ENCODE assay signal across 18 cellular contexts in genomic region chr20:48916699-48917098, GRCh38. TPM values are rescaled to one million over a fixed set of nuclear protein-coding genes. Genes with fewer than 3 reads are reported as not detected.
DNase-seq lines count a peak whose midpoint lies in the region; ATAC-seq, FAIRE-seq and TF ChIP-seq lines count a peak whose summit lies in the region.
"Had no signal": no experiment of that assay in that cellular context is flagged by ENCODE, and none has a peak within 500 bp of the region (broad histone marks: within the 10 kb centered on the region; RNA-seq: fewer than 3 reads in every experiment).

No MANE protein-coding gene starts in this region.

- H3K4me3 ChIP-seq in HEK293 (ENCODE audit: low read depth, low read length): no peak overlapping the region
- H3K4me3 ChIP-seq in K562: no peak overlapping the region
- no peak overlapping the region for H3K4me3 ChIP-seq in vagina

- ATAC-seq in K562: no peak

- no peak for TF ChIP-seq POLR2A in K562 (conservative IDR thresholded peaks at IDR 0.05)
- TF ChIP-seq POLR2A in vagina (IDR thresholded peaks at IDR 0.05): no peak

- no peak overlapping the region for H3K4me2 ChIP-seq in K562 (ENCODE audit: insufficient read depth, low read length)

- H3K27me3 ChIP-seq in K562 (ENCODE audit: control insufficient read depth in 2 of 2, insufficient read depth in 2 of 2, low read length in 2 of 2) (peaks cover 7 to 18% of the 10 kb centered on the region in 2 experiments), vagina (no peaks in the 10 kb centered on the region)

- intact Hi-C loops in K562 (cut with micrococcal nuclease): no loop called here
- intact Hi-C loops in posterior vena cava (cut with DNase I): no loop called here
- intact Hi-C loops in vagina (cut with DNase I): no loop called here

- WGBS in K562 (ENCODE audit: insufficient coverage, low coverage, missing lambda C conversion rate): 0% methylated on average over 1 of the region's 1 CpG

- no peak for TF ChIP-seq EP300 in K562 (IDR thresholded peaks at IDR 0.05; ENCODE audit: low read length)

- in situ Hi-C loops in K562 (cut with MboI): no loop called here

- POLR2A ChIA-PET in HEK293 (lab: Yijun Ruan, JAX) (no interaction called here), K562 (lab: Yijun Ruan, JAX) (no interaction called here)

- H3K79me2 ChIP-seq in K562 (ENCODE audit: control insufficient read depth, insufficient read depth, low read length): peaks cover 1% of the 10 kb centered on the region; the same call in 2 of the 3 replicates

- TF ChIP-seq RAD21 in K562 (CRISPR knock-in tag; conservative IDR thresholded peaks at IDR 0.05 in 1 of 2, IDR thresholded peaks at IDR 0.05 in 1 of 2): no peak

- no peaks in the 10 kb centered on the region for H4K20me1 ChIP-seq in K562 (replicated peaks; ENCODE audit: control insufficient read depth, insufficient read depth, low read length)

- no peak for FAIRE-seq in K562 (lab: Jason Lieb, UNC)
- FAIRE-seq: GM12891, GM18507, H54 had no signal

- H3K9me3 ChIP-seq in HEK293 (ENCODE audit: control insufficient read depth, insufficient read depth, low read depth, low read length) (no peaks in the 10 kb centered on the region), K562 (replicated peaks; ENCODE audit: control insufficient read depth, insufficient read depth, low read depth, low read length) (no peaks in the 10 kb centered on the region), vagina (no peaks in the 10 kb centered on the region)

- TF ChIP-seq CTCF in HEK293 (tag by site-specific recombination; IDR thresholded peaks at IDR 0.05) (no peak), K562 (IDR thresholded peaks at IDR 0.05 in 2 of 3, conservative IDR thresholded peaks at IDR 0.05 in 1 of 3; ENCODE audit: insufficient read depth in 2 of 3, low read depth in 1 of 3, low read length in 3 of 3) (no peak), vagina (IDR thresholded peaks at IDR 0.05) (no peak)

- BruUV-seq in K562 (replicated peaks; lab: Mats Ljungman, UMichigan): no TSS peak

- DNase-seq in K562 (ENCODE audit: extremely low read depth in 1 of 4, low spot score in 3 of 4) (no peak), posterior vena cava (ENCODE audit: low spot score) (peak; percentile 37), GF-D8 (lab: John Stamatoyannopoulos, UW) (no peak), cerebellum (ENCODE audit: low spot score) (no peak), vagina (ENCODE audit: extremely low spot score in 2 of 2) (no peak)
- no peak for DNase-seq in activated effector memory CD4-positive, alpha-beta T cell treated with Interleukin-2 at 50 U/mL for 16 hours
- DNase-seq: C1 segment of cervical spinal cord; CD4-positive, alpha-beta memory T cell; COR-L47; DMS79; EL; GDM1; GOT3; HCEC 1CT had no signal

- H3K36me3 ChIP-seq in HEK293 (ENCODE audit: control insufficient read depth in 2 of 2, insufficient read depth in 1 of 2, low read length in 2 of 2) (no peaks in the 10 kb centered on the region), K562 (ENCODE audit: control insufficient read depth, insufficient read depth, low read length) (no peaks in the 10 kb centered on the region), vagina (no peaks in the 10 kb centered on the region)

- CTCF ChIA-PET in HEK293 (lab: Yijun Ruan, JAX): interaction anchor here (1.8 kb wide), 1 partner anchor 11 kb away, joined by 6 read pairs; no protein-coding TSS in a partner anchor
- CTCF ChIA-PET in K562 (lab: Yijun Ruan, JAX; ENCODE audit: low intra/inter-chr PET ratio): no interaction called here

- no peaks in the 10 kb centered on the region for H3K4me1 ChIP-seq in HEK293 (ENCODE audit: control insufficient read depth, insufficient read depth, low read length)
- H3K4me1 ChIP-seq in K562 (replicated peaks in 1 of 2; ENCODE audit: control insufficient read depth in 2 of 2, insufficient read depth in 2 of 2, low read length in 2 of 2): peaks cover 10 to 21% of the 10 kb centered on the region in 2 experiments; a peak in 4 of 5 replicates
- peaks cover 9% of the 10 kb centered on the region for H3K4me1 ChIP-seq in vagina

- H3K27ac ChIP-seq in HEK293 (ENCODE audit: extremely low read depth, low read depth, low read length) (no peak overlapping the region), K562 (ENCODE audit: extremely low read depth, low read depth, low read length) (no peak overlapping the region), vagina (no peak overlapping the region)

- no peak overlapping the region for H2AFZ ChIP-seq in K562 (ENCODE audit: low read depth, low read length)

- no peaks in the 10 kb centered on the region for H3K9me1 ChIP-seq in K562 (ENCODE audit: control insufficient read depth, insufficient read depth, low read length)

- H3K9ac ChIP-seq in K562 (ENCODE audit: insufficient read depth in 1 of 2, low read depth in 2 of 2, low read length in 2 of 2): no peak overlapping the region

TF ChIP-seq in HEK293, 187 proteins besides CTCF, POLR2A, EP300 and RAD21:
- TF ChIP-seq EGR2 (tag by site-specific recombination; IDR thresholded peaks at IDR 0.05; ENCODE audit: low read depth): 0 out of 2 replicates have a peak, but pooled peaks have one; percentile 29
- TF ChIP-seq ZNF521 (tag by site-specific recombination; IDR thresholded peaks at IDR 0.05): no peak
- TF ChIP-seq ZNF426 (tag by site-specific recombination; IDR thresholded peaks at IDR 0.05): no peak
TF ChIP-seq in HEK293: peak in this region for 1.

TF ChIP-seq in K562, 482 proteins besides CTCF, POLR2A, EP300 and RAD21 (continues in another document):
- TF ChIP-seq ESRRA (IDR thresholded peaks at IDR 0.05; ENCODE audit: borderline replicate concordance, low read depth) (peak; percentile 40; the same call in 1 of the 2 replicates), ZNF655 (CRISPR knock-in tag; IDR thresholded peaks at IDR 0.05) (no peak), NUFIP1 (IDR thresholded peaks at IDR 0.05; ENCODE audit: partially characterized antibody) (no peak), CBFA2T3 (IDR thresholded peaks at IDR 0.05) (peak; percentile 46), KDM1A (IDR thresholded peaks at IDR 0.05) (peak; percentile 36 to 47; a peak in 2 of 4 replicates), TAL1 (IDR thresholded peaks at IDR 0.05) (0 out of 2 replicates have a peak, but pooled peaks have one; percentile 5), CTBP1 (IDR thresholded peaks at IDR 0.05; ENCODE audit: borderline replicate concordance) (0 out of 2 replicates have a peak, but pooled peaks have one; percentile 38), PBX2 (CRISPR knock-in tag; IDR thresholded peaks at IDR 0.05; ENCODE audit: low read depth) (no peak), PBX2 (tag; conservative IDR thresholded peaks at IDR 0.05; ENCODE audit: low read depth) (peak; percentile 74), ZKSCAN1 (IDR thresholded peaks at IDR 0.05; ENCODE audit: low read depth, low read length) (no peak), ARID1B (IDR thresholded peaks at IDR 0.05) (peak; percentile 33)

RNA-seq across cellular contexts. Expression of gene ARFGEF2, which starts 4.8 kb away (rescaled TPM):
- total RNA-seq in K562 (2011; cell fraction: chromatin; rRNA removed; ENCODE audit: low replicate concordance): 31.2 and 69.0 TPM in 2 replicates
- total RNA-seq in K562 (2011; cell fraction: nucleolus; rRNA removed): 19.2 and 25.7 TPM in 2 replicates
- 20.0 and 31.2 TPM in 2 replicates for total RNA-seq in K562 (2011; cell fraction: nucleoplasm; rRNA removed)
- total RNA-seq in K562 (2014; rRNA removed): 13.5 and 17.0 TPM in 2 replicates
- total RNA-seq in K562 (2014; rRNA removed; fragmentation: Illumina TruSeq; extraction: Trizol): 17.8 and 18.7 TPM in 2 replicates
- total RNA-seq in K562 (2015; rRNA removed; fragmentation: Illumina TruSeq; extraction: Trizol): 17.6 and 18.1 TPM in 2 replicates
- 16.8 and 18.8 TPM in 2 replicates for total RNA-seq in K562 (2021)
- polyA plus RNA-seq in K562 (2011; rRNA removed): 10.1 and 13.5 TPM in 2 replicates
- polyA plus RNA-seq in K562 (2011; cell fraction: cytosol; rRNA removed): 5.8 and 7.7 TPM in 2 replicates
- polyA plus RNA-seq in K562 (2011; cell fraction: nucleus; rRNA removed): 19.2 and 21.4 TPM in 2 replicates
- polyA plus RNA-seq in K562 (2012): 9.0 and 9.8 TPM in 2 replicates
- 12.7 and 13.7 TPM in 2 replicates for polyA plus RNA-seq in K562 (2014; fragmentation: Illumina TruSeq; extraction: Trizol)
- 1 to 10 TPM; 4.2 TPM for polyA plus RNA-seq in K562 (2014; fragmentation: Nextera tagmentation; extraction: Ambion mirVana)
- 9.1 and 9.4 TPM in 2 replicates for polyA plus RNA-seq in K562 (2014; rRNA removed)
- 33.9 and 36.1 TPM in 2 replicates for polyA minus RNA-seq in K562 (2011; rRNA and poly(A)+ RNA removed)
- polyA minus RNA-seq in K562 (2011; cell fraction: cytosol; rRNA and poly(A)+ RNA removed): 12.8 and 16.2 TPM in 2 replicates
- polyA minus RNA-seq in K562 (2011; cell fraction: nucleus; rRNA and poly(A)+ RNA removed): 11.7 and 19.5 TPM in 2 replicates
- total RNA-seq in posterior vena cava: 10 to 100 TPM; 23.2 to 27.5 TPM
- total RNA-seq in cerebellum: 27.9 TPM
- 21.9 TPM for total RNA-seq in vagina
